In the genomic region with DNA sequence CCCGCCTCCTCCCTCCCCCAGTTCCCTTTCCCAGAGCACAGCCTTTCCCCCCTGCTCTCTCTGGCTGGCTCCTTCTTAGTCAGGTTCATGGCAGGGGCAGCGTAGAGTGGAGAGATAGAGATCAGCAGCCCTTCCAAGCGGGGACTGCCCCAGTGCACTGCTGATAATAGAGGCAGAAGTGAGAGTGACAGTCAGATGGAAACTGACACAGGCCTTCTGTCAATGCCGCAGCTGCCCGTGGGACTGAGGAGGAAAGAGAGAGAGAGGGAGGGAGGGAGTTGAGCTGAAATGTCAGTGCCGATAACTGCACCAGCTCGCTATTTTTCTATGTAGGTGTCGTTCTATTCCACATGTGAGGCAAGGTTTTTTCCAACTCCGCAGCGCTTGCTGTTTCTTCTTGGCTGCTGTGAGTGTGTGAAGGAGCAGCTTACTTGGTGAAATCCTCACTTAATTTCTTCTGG, we compare ENCODE assay signal across 8 cellular contexts.
DNase-seq lines count a peak whose midpoint lies in the region; ATAC-seq and TF ChIP-seq lines count a peak whose summit lies in the region.

No MANE protein-coding gene starts in this region.

- no peaks in the 10 kb centered on the region for H3K27me3 ChIP-seq in sigmoid colon

- H3K27ac Mint-ChIP-seq in glutamatergic neuron (ENCODE audit: unreplicated experiment): no peak overlapping the region

- ATAC-seq in HG02678 (IDR thresholded peaks at IDR 0.05; ENCODE audit: unreplicated experiment): peak; percentile 99

- peaks cover 2% of the 10 kb centered on the region for H3K9me3 Mint-ChIP-seq in glutamatergic neuron (ENCODE audit: unreplicated experiment)

- 9 to 18% methylated on average over 10 of the region's 10 CpGs for WGBS in sigmoid colon, 2 donors

- no peaks in the 10 kb centered on the region for H3K36me3 ChIP-seq in sigmoid colon

- no peaks in the 10 kb centered on the region for H3K36me3 Mint-ChIP-seq in glutamatergic neuron (ENCODE audit: unreplicated experiment)

- peaks cover 0 to 8% (median 4%) of the 10 kb centered on the region in 4 donors for H3K4me1 ChIP-seq in sigmoid colon

- DNase-seq in activated T-cell treated with anti-CD3 and anti-CD28 coated beads for 48 hours (ENCODE audit: low read depth) (peak; percentile 12), NCI-H524 treated with DMSO at 0.1 percent for 48 hours (lab: John Stamatoyannopoulos, UW) (peak; percentile 20), glutamatergic neuron (peak; percentile 77), sigmoid colon (no peak), foreskin melanocyte (no peak)
- no peak for DNase-seq in activated T-cell treated with anti-CD3 and anti-CD28 coated beads, Interleukin-2, amount 50 U/mL, for 1 hour
- no peak for DNase-seq in effector CD4-positive, alpha-beta T cell

- H3K27ac ChIP-seq in sigmoid colon: no peak overlapping the region

- intact Hi-C loops in sigmoid colon (cut with DNase I): no loop called here

- TF ChIP-seq EP300 in sigmoid colon (IDR thresholded peaks at IDR 0.05): no peak

- no peaks in the 10 kb centered on the region for H3K27me3 Mint-ChIP-seq in glutamatergic neuron (ENCODE audit: unreplicated experiment)

- H3K4me3 ChIP-seq in sigmoid colon: peak overlapping the region in 3 of 4 donors; percentile 9 to 25 (median 18)

- no peak overlapping the region for H3K4me3 Mint-ChIP-seq in glutamatergic neuron (ENCODE audit: unreplicated experiment)

- no peak for TF ChIP-seq POLR2A in sigmoid colon (IDR thresholded peaks at IDR 0.05)

- peaks cover 17% of the 10 kb centered on the region for H3K4me1 Mint-ChIP-seq in glutamatergic neuron (ENCODE audit: low read depth, unreplicated experiment)

- TF ChIP-seq CTCF in glutamatergic neuron (IDR thresholded peaks at IDR 0.05; ENCODE audit: partially characterized antibody, unreplicated experiment) (no peak), sigmoid colon (IDR thresholded peaks at IDR 0.05) (no peak)

- H3K9me3 ChIP-seq in sigmoid colon: no peaks in the 10 kb centered on the region

Comparison
In these comparisons a context has a peak if more than half of its experiments do, and no peak if none do; other contexts are left out.
1. DNase-seq: peak in activated T-cell treated with anti-CD3 and anti-CD28 coated beads for 48 hours (single experiment), NCI-H524 treated with DMSO at 0.1 percent for 48 hours (single experiment) and glutamatergic neuron (single experiment); none in activated T-cell treated with anti-CD3 and anti-CD28 coated beads, Interleukin-2, amount 50 U/mL, for 1 hour (single experiment), sigmoid colon (single experiment), effector CD4-positive, alpha-beta T cell (single experiment) and foreskin melanocyte (single experiment).